In the genomic region with DNA sequence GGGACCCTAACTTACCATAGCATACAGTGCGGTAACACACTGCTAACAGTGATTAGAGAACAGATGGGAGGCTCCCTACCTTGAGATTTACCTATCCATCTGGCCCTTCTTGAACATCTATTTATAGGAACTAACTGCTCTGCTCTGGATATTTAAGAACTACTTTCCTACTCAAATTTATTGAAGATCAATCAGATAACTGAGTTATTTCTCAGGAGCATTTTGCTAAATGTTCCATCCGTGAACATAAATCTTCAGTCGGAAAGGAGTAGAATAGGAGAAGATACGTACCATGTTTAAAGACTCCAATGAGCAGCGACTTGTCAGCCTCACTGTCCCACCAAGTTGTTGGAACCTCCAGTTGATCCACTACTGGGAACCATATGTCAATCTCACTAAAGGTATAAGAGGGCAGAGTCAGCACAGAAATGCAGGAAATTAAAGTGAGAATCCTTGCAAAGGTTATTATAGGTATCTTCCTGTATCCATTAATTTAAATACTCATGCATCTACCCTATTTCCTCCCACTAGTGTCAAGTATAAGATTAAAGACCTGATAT, we compare ENCODE assay signal across 28 cellular contexts.
"Had no signal": no experiment of that assay in that cellular context is flagged by ENCODE, and none has a peak within 500 bp of the region (broad histone marks: within the 10 kb centered on the region; RNA-seq: fewer than 3 reads in every experiment).

No MANE protein-coding gene starts in this region.

- H3K27ac Mint-ChIP-seq: activated CD4-positive, alpha-beta T cell treated with anti-CD3 and anti-CD28 coated beads, Interleukin-2, amount 10 ng/mL, durations not matched to agents 7 days and 5 days; activated T-helper 1 cell treated with anti-CD3 and anti-CD28 coated beads, Interleukin-12 subunit alpha, Interleukin-12 subunit beta, Interleukin-2, Interleukin-4 antibody, amounts not matched to agents 30 ng/mL and 10 ng/mL and 1 ng/mL, durations not matched to agents 14 hours and 24 hours and 36 hours; effector memory CD8-positive, alpha-beta T cell; WTC11 had no signal

- H3K4me3 Mint-ChIP-seq: activated CD4-positive, alpha-beta T cell treated with anti-CD3 and anti-CD28 coated beads, Interleukin-2, amount 10 ng/mL, durations not matched to agents 7 days and 5 days; activated CD8-positive, alpha-beta T cell treated with anti-CD3 and anti-CD28 coated beads for 36 hours; activated naive CD4-positive, alpha-beta T cell treated with anti-CD3 and anti-CD28 coated beads, Interleukin-2, amount 10 ng/mL, durations not matched to agents 7 days and 5 days; activated T-helper 1 cell treated with anti-CD3 and anti-CD28 coated beads, Interleukin-12 subunit alpha, Interleukin-12 subunit beta, Interleukin-2, Interleukin-4 antibody, amounts not matched to agents 30 ng/mL and 10 ng/mL and 1 ng/mL, durations not matched to agents 14 hours and 24 hours and 36 hours; effector memory CD8-positive, alpha-beta T cell; WTC11 had no signal

- H3K27me3 Mint-ChIP-seq: activated CD4-positive, alpha-beta T cell treated with anti-CD3 and anti-CD28 coated beads, Interleukin-2, amount 10 ng/mL, durations not matched to agents 7 days and 5 days; activated CD8-positive, alpha-beta T cell treated with anti-CD3 and anti-CD28 coated beads for 36 hours; activated naive CD4-positive, alpha-beta T cell treated with anti-CD3 and anti-CD28 coated beads, Interleukin-2, amount 10 ng/mL, durations not matched to agents 7 days and 5 days; effector memory CD8-positive, alpha-beta T cell had no signal

- H3K4me1 Mint-ChIP-seq: activated CD4-positive, alpha-beta T cell treated with anti-CD3 and anti-CD28 coated beads, Interleukin-2, amount 10 ng/mL, durations not matched to agents 7 days and 5 days; activated naive CD4-positive, alpha-beta T cell treated with anti-CD3 and anti-CD28 coated beads, Interleukin-2, amount 10 ng/mL, durations not matched to agents 7 days and 5 days; WTC11 had no signal

- DNase-seq: activated CD4-positive, alpha-beta T cell treated with anti-CD3 and anti-CD28 coated beads for 1 hour; activated CD4-positive, alpha-beta T cell treated with anti-CD3 and anti-CD28 coated beads for 4 hours; activated CD4-positive, alpha-beta T cell treated with anti-CD3 and anti-CD28 coated beads, Interleukin-2, amount 10 ng/mL, durations not matched to agents 7 days and 5 days; activated CD4-positive, alpha-beta T cell treated with anti-CD3 and anti-CD28 coated beads, Interleukin-2, amount 50 U/mL, for 48 hours; activated CD8-positive, alpha-beta memory T cell treated with anti-CD3 and anti-CD28 coated beads for 24 hours; activated CD8-positive, alpha-beta T cell treated with anti-CD3 and anti-CD28 coated beads for 36 hours; activated gamma-delta T cell; activated naive CD4-positive, alpha-beta T cell; activated naive CD4-positive, alpha-beta T cell treated with anti-CD3 and anti-CD28 coated beads, Interleukin-2, amount 10 ng/mL, durations not matched to agents 7 days and 5 days; activated T-cell treated with anti-CD3 and anti-CD28 coated beads, Interleukin-2, amount 50 U/mL, for 48 hours; adrenal gland; amygdala; aorta; body of pancreas; cortex of kidney; dermis blood vessel endothelial cell; effector CD4-positive, alpha-beta T cell; effector memory CD8-positive, alpha-beta T cell; erythroblast; foreskin keratinocyte; gastrocnemius medialis; glutamatergic neuron; heart left ventricle; hypothalamus; T-helper 2 cell had no signal

- H3K9me3 Mint-ChIP-seq: activated CD4-positive, alpha-beta T cell treated with anti-CD3 and anti-CD28 coated beads, Interleukin-2, amount 10 ng/mL, durations not matched to agents 7 days and 5 days; activated CD8-positive, alpha-beta T cell treated with anti-CD3 and anti-CD28 coated beads for 36 hours; activated naive CD4-positive, alpha-beta T cell treated with anti-CD3 and anti-CD28 coated beads, Interleukin-2, amount 10 ng/mL, durations not matched to agents 7 days and 5 days; activated naive CD4-positive, alpha-beta T cell treated with anti-CD3 and anti-CD28 coated beads, Interleukin-2, amount 50 U/mL, for 72 hours; activated T-helper 1 cell treated with anti-CD3 and anti-CD28 coated beads, Interleukin-12 subunit alpha, Interleukin-12 subunit beta, Interleukin-2, Interleukin-4 antibody, amounts not matched to agents 30 ng/mL and 10 ng/mL and 1 ng/mL, durations not matched to agents 14 hours and 24 hours and 36 hours; effector memory CD8-positive, alpha-beta T cell; WTC11 had no signal

- ATAC-seq: activated CD8-positive, alpha-beta T cell treated with anti-CD3 and anti-CD28 coated beads for 36 hours; activated naive CD4-positive, alpha-beta T cell treated with anti-CD3 and anti-CD28 coated beads, Interleukin-2, amount 50 U/mL, for 72 hours; body of pancreas; effector memory CD8-positive, alpha-beta T cell; foreskin keratinocyte; gastrocnemius medialis; heart left ventricle; WTC11 had no signal
